In the genomic region with DNA sequence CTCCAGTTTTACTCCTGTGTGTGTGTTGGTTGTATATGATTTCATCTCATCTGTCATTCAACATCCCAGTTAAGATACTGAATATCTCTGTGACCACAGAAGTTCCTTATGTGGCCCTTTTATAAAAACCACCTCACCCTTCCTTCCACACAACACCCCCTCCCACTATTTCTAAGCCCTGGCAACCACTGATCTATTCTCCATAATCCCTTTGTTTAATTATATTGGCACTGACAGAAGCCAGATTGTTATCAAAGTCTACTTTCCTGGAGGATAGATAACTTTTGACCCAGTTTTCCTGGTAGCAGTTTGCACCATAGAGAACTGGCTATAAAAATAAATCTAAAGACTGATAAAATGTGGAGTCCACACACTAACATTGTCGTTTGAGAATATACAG, we compare ENCODE assay signal across 25 cellular contexts.
DNase-seq lines count a peak whose midpoint lies in the region; ATAC-seq and TF ChIP-seq lines count a peak whose summit lies in the region.
"Had no signal": no experiment of that assay in that cellular context is flagged by ENCODE, and none has a peak within 500 bp of the region (broad histone marks: within the 10 kb centered on the region; RNA-seq: fewer than 3 reads in every experiment).

No MANE protein-coding gene starts in this region.

- no peaks in the 10 kb centered on the region for H3K4me1 Mint-ChIP-seq in neural progenitor cell
- H3K4me1 Mint-ChIP-seq: B cell; CD14-positive monocyte; CD4-positive, alpha-beta memory T cell; CD4-positive, CD25-positive, alpha-beta regulatory T cell; CD8-positive, alpha-beta memory T cell had no signal

- peaks cover 2% of the 10 kb centered on the region for H3K27me3 Mint-ChIP-seq in neural progenitor cell (ENCODE audit: insufficient read depth, low read depth)
- H3K27me3 Mint-ChIP-seq: B cell; CD4-positive, alpha-beta memory T cell; CD4-positive, CD25-positive, alpha-beta regulatory T cell; CD8-positive, alpha-beta memory T cell had no signal

- H3K36me3 Mint-ChIP-seq in neural progenitor cell = no peaks in the 10 kb centered on the region
- H3K36me3 Mint-ChIP-seq: CD14-positive monocyte; CD4-positive, alpha-beta memory T cell; CD4-positive, CD25-positive, alpha-beta regulatory T cell; CD8-positive, alpha-beta memory T cell had no signal

- H3K4me2 ChIP-seq in neural progenitor cell = no peak overlapping the region
- H3K4me2 ChIP-seq: A549; BLaER1 treated with 17β-estradiol and CSF1 and Interleukin-3, amounts not matched to agents 10 nM and 100 nM had no signal

- no peaks in the 10 kb centered on the region for H4K20me1 ChIP-seq in neural progenitor cell (ENCODE audit: low read depth)
- H4K20me1 ChIP-seq: BLaER1 treated with 17β-estradiol and CSF1 and Interleukin-3, amounts not matched to agents 10 nM and 100 nM had no signal

- no peaks in the 10 kb centered on the region for H3K36me3 ChIP-seq in neural progenitor cell
- H3K36me3 ChIP-seq: BLaER1 treated with 17β-estradiol and CSF1 and Interleukin-3, amounts not matched to agents 10 nM and 100 nM had no signal

- H3K9me3 Mint-ChIP-seq in neural progenitor cell = no peaks in the 10 kb centered on the region

- no peaks in the 10 kb centered on the region for H3F3A ChIP-seq in neural progenitor cell (ENCODE audit: low read depth)

- H3K4me1 ChIP-seq in neural progenitor cell = no peaks in the 10 kb centered on the region
- H3K4me1 ChIP-seq: A549; BLaER1 treated with 17β-estradiol and CSF1 and Interleukin-3, amounts not matched to agents 10 nM and 100 nM had no signal

- no peak for TF ChIP-seq CTCF in C4-2B (conservative IDR thresholded peaks at IDR 0.05)
- no peak for TF ChIP-seq CTCF in VCaP (conservative IDR thresholded peaks at IDR 0.05)
- no peak for TF ChIP-seq CTCF in neural progenitor cell (IDR thresholded peaks at IDR 0.05)

- H3K27ac Mint-ChIP-seq in neural progenitor cell = no peak overlapping the region
- H3K27ac Mint-ChIP-seq: B cell; CD4-positive, alpha-beta memory T cell; CD4-positive, CD25-positive, alpha-beta regulatory T cell; CD8-positive, alpha-beta memory T cell had no signal

- DNase-seq in dermis blood vessel endothelial cell (peak; percentile 28), neural progenitor cell (ENCODE audit: low spot score) (no peak), left lobe of liver (ENCODE audit: low spot score) (no peak), NCI-H1105 (lab: John Stamatoyannopoulos, UW) (no peak)
- DNase-seq: AML-193; CD4-positive, alpha-beta memory T cell; CD4-positive, CD25-positive, alpha-beta regulatory T cell; CD8-positive, alpha-beta memory T cell; COR-L47; DMS 273 treated with DMSO at 0.1 percent for 48 hours; DMS153; DMS53; DMS79; DND-41; EL; GDM1 had no signal

- H2AFZ ChIP-seq in neural progenitor cell (replicated peaks) = peak overlapping the region; percentile 40

- no peaks in the 10 kb centered on the region for H3K27me3 ChIP-seq in neural progenitor cell
- H3K27me3 ChIP-seq: BLaER1 treated with 17β-estradiol and CSF1 and Interleukin-3, amounts not matched to agents 10 nM and 100 nM had no signal

- no peaks in the 10 kb centered on the region for H3K9me3 ChIP-seq in neural progenitor cell (ENCODE audit: low read depth)
- H3K9me3 ChIP-seq: A549; BLaER1 treated with 17β-estradiol and CSF1 and Interleukin-3, amounts not matched to agents 10 nM and 100 nM had no signal

- no peak overlapping the region for H3K4me3 ChIP-seq in neural progenitor cell
- H3K4me3 ChIP-seq: A549; BLaER1 treated with 17β-estradiol and CSF1 and Interleukin-3, amounts not matched to agents 10 nM and 100 nM; GM12878 had no signal

- ATAC-seq in GM19452 (IDR thresholded peaks at IDR 0.05; ENCODE audit: unreplicated experiment) (no peak), left lobe of liver (no peak)
- ATAC-seq: A549, GM12878 had no signal

- H3K9ac ChIP-seq in neural progenitor cell = no peak overlapping the region
- H3K9ac ChIP-seq: BLaER1 treated with 17β-estradiol and CSF1 and Interleukin-3, amounts not matched to agents 10 nM and 100 nM had no signal

- no peak overlapping the region for H3K4me3 Mint-ChIP-seq in neural progenitor cell
- H3K4me3 Mint-ChIP-seq: B cell; CD14-positive monocyte; CD4-positive, alpha-beta memory T cell; CD4-positive, CD25-positive, alpha-beta regulatory T cell; CD8-positive, alpha-beta memory T cell had no signal

- H3K27ac ChIP-seq in C4-2B = peak overlapping the region; percentile 64; the same call in 1 of the 2 replicates
- peak overlapping the region; percentile 51 for H3K27ac ChIP-seq in VCaP
- H3K27ac ChIP-seq in neural progenitor cell = no peak overlapping the region
- H3K27ac ChIP-seq: 22Rv1; A549; BLaER1 treated with 17β-estradiol and CSF1 and Interleukin-3, amounts not matched to agents 10 nM and 100 nM had no signal

- no peaks in the 10 kb centered on the region for H3K79me2 ChIP-seq in neural progenitor cell (ENCODE audit: low read depth)
